Comparison of ENCODE assay signal across 11 cellular contexts in the genomic region with DNA sequence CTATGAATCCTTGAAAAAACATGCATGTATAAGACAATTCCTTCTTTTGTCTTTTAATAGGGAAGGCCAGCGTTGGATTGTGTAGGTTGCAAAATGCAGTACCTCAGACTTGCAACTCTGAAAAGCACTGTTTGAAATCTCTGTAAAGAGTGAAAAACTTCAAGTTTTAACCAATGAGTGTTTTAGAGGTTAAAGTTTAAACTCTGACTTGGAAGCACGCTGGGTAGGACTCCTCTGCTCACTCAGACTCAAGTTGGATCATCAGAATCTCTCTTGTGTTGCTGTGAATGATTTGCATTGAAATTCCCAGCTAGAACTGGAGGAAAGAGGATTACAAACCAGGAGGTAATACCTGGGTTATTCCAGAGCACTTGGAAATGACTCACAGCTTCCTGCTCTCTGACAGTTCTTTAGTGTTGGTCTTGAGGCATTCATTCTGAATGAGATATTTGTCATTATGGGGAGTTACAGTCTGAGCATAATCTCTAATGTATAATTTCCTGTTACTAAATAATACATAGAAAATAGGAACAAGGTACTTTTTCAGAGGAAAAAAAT. TPM values are rescaled to one million over a fixed set of nuclear protein-coding genes. Genes with fewer than 3 reads are reported as not detected.
DNase-seq lines count a peak whose midpoint lies in the region; ATAC-seq, FAIRE-seq and TF ChIP-seq lines count a peak whose summit lies in the region.
"Had no signal": no experiment of that assay in that cellular context is flagged by ENCODE, and none has a peak within 500 bp of the region (broad histone marks: within the 10 kb centered on the region; RNA-seq: fewer than 3 reads in every experiment).

No MANE protein-coding gene starts in this region.

- peaks cover 6% of the 10 kb centered on the region for H3K4me1 Mint-ChIP-seq in activated CD4-positive, alpha-beta T cell treated with anti-CD3 and anti-CD28 coated beads for 36 hours
- H3K4me1 Mint-ChIP-seq in glutamatergic neuron (ENCODE audit: low read depth, unreplicated experiment) = no peaks in the 10 kb centered on the region
- H3K4me1 Mint-ChIP-seq: immature natural killer cell had no signal

- FAIRE-seq in islet of Langerhans (lab: Jason Lieb, UNC) (peak; percentile 71), frontal cortex (lab: Jason Lieb, UNC) (no peak)

- H3K9me3 Mint-ChIP-seq in activated CD4-positive, alpha-beta T cell treated with anti-CD3 and anti-CD28 coated beads for 36 hours (ENCODE audit: low read depth) = no peaks in the 10 kb centered on the region
- H3K9me3 Mint-ChIP-seq in glutamatergic neuron (ENCODE audit: unreplicated experiment) = peaks cover 3% of the 10 kb centered on the region
- H3K9me3 Mint-ChIP-seq: immature natural killer cell had no signal

- peak; percentile 53 for ATAC-seq in activated CD4-positive, alpha-beta T cell treated with anti-CD3 and anti-CD28 coated beads for 36 hours
- no peak for ATAC-seq in HG02885 (IDR thresholded peaks at IDR 0.05; ENCODE audit: poor library complexity, unreplicated experiment)

- in situ Hi-C loops in GM13976 (cut with MboI; ENCODE audit: low sequenced_read_pairs, unreplicated experiment) = no loop called here

- no peak overlapping the region for H3K4me3 Mint-ChIP-seq in activated CD4-positive, alpha-beta T cell treated with anti-CD3 and anti-CD28 coated beads for 36 hours
- no peak overlapping the region for H3K4me3 Mint-ChIP-seq in glutamatergic neuron (ENCODE audit: unreplicated experiment)
- H3K4me3 Mint-ChIP-seq: immature natural killer cell had no signal

- DNase-seq in activated CD4-positive, alpha-beta T cell treated with anti-CD3 and anti-CD28 coated beads for 36 hours = no peak
- no peak for DNase-seq in activated CD4-positive, alpha-beta T cell treated with anti-CD3 and anti-CD28 coated beads, Interleukin-2, amount 50 U/mL, for 48 hours
- DNase-seq in amniotic stem cell (lab: John Stamatoyannopoulos, UW) = peak; percentile 12
- DNase-seq in glutamatergic neuron = no peak
- DNase-seq in frontal cortex (ENCODE audit: low spot score in 2 of 2) = no peak
- DNase-seq in GM13976 (ENCODE audit: low spot score) = no peak
- DNase-seq: immature natural killer cell; stimulated activated naive CD4-positive, alpha-beta T cell; T-helper 2 cell had no signal

- POLR2A ChIA-PET in activated CD4-positive, alpha-beta T cell treated with anti-CD3 and anti-CD28 coated beads for 36 hours (lab: Charles Lee) = interaction anchor here (0.7 kb wide), 1 partner anchor 20 kb away, joined by 3 read pairs; no protein-coding TSS in a partner anchor

- no peaks in the 10 kb centered on the region for H3K36me3 Mint-ChIP-seq in activated CD4-positive, alpha-beta T cell treated with anti-CD3 and anti-CD28 coated beads for 36 hours (ENCODE audit: low read depth)
- no peaks in the 10 kb centered on the region for H3K36me3 Mint-ChIP-seq in glutamatergic neuron (ENCODE audit: unreplicated experiment)
- H3K36me3 Mint-ChIP-seq: immature natural killer cell had no signal

- no peak for TF ChIP-seq CTCF in glutamatergic neuron (IDR thresholded peaks at IDR 0.05; ENCODE audit: partially characterized antibody, unreplicated experiment)
- no peak for TF ChIP-seq CTCF in GM13976 (IDR thresholded peaks at IDR 0.05; ENCODE audit: borderline replicate concordance, control extremely low read depth, extremely low read depth, insufficient read depth, missing control alignments)

- intact Hi-C loops in activated CD4-positive, alpha-beta T cell treated with anti-CD3 and anti-CD28 coated beads for 36 hours (cut with DNase I, micrococcal nuclease) = no loop called here

- peaks cover 1% of the 10 kb centered on the region for H3K27me3 Mint-ChIP-seq in activated CD4-positive, alpha-beta T cell treated with anti-CD3 and anti-CD28 coated beads for 36 hours
- H3K27me3 Mint-ChIP-seq in glutamatergic neuron (ENCODE audit: unreplicated experiment) = no peaks in the 10 kb centered on the region

- CTCF ChIA-PET in activated CD4-positive, alpha-beta T cell treated with anti-CD3 and anti-CD28 coated beads for 36 hours (lab: Charles Lee) = interaction anchor here (0.7 kb wide), 1 partner anchor 20 kb away, joined by 3 read pairs; no protein-coding TSS in a partner anchor

- no peak overlapping the region for H3K27ac Mint-ChIP-seq in activated CD4-positive, alpha-beta T cell treated with anti-CD3 and anti-CD28 coated beads for 36 hours
- H3K27ac Mint-ChIP-seq in glutamatergic neuron (ENCODE audit: unreplicated experiment) = no peak overlapping the region
- H3K27ac Mint-ChIP-seq: immature natural killer cell had no signal

RNA-seq across cellular contexts. Expression of a gene that starts 49.1 kb away (rescaled TPM):
- total RNA-seq in activated CD4-positive, alpha-beta T cell treated with anti-CD3 and anti-CD28 coated beads for 36 hours = 1 to 10 TPM; 5.1 to 5.4 TPM
- total RNA-seq in glutamatergic neuron (ENCODE audit: unreplicated experiment) (1.3 TPM), frontal cortex (2.4 TPM)
